40 cellular contexts compared by ENCODE assay signal in the genomic region with DNA sequence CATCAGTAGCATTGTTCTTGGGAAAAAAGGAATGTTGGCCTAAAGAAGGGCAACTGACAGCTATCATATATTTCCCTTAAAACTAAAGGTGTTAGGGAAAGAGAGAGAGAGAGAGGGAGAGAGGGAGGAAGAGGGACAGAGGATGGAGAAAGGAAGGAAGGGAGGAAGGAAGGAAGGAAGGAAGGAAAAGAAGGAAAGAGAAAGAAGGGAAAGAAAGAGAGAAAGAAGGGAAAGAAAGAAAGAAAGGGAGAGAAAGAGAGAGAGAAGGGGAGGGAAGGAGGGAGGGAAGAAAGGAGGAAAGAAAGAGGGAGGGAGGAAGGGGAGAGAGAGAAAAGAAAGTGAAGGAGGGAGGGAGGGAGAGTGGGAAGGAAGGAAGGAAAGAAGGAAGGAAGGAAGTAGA. TPM values are rescaled to one million over a fixed set of nuclear protein-coding genes. Genes with fewer than 3 reads are reported as not detected.
"Had no signal": no experiment of that assay in that cellular context is flagged by ENCODE, and none has a peak within 500 bp of the region (broad histone marks: within the 10 kb centered on the region; RNA-seq: fewer than 3 reads in every experiment).

No MANE protein-coding gene starts in this region.

- H3K36me3 Mint-ChIP-seq: activated naive CD4-positive, alpha-beta T cell treated with anti-CD3 and anti-CD28 coated beads, Interleukin-2, amount 10 ng/mL, durations not matched to agents 7 days and 5 days; activated naive CD4-positive, alpha-beta T cell treated with anti-CD3 and anti-CD28 coated beads, Interleukin-2, amount 50 U/mL, for 24 hours; activated naive CD4-positive, alpha-beta T cell treated with anti-CD3 and anti-CD28 coated beads, Interleukin-2, amount 50 U/mL, for 72 hours; activated naive CD8-positive, alpha-beta T cell; activated naive CD8-positive, alpha-beta T cell treated with anti-CD3 and anti-CD28 coated beads for 36 hours; activated naive CD8-positive, alpha-beta T cell treated with anti-CD3 and anti-CD28 coated beads, Interleukin-2, amount 10 ng/mL, durations not matched to agents 7 days and 5 days; brain had no signal

- H3K27ac Mint-ChIP-seq: activated naive CD4-positive, alpha-beta T cell treated with anti-CD3 and anti-CD28 coated beads for 36 hours; activated naive CD4-positive, alpha-beta T cell treated with anti-CD3 and anti-CD28 coated beads, Interleukin-2, amount 10 ng/mL, durations not matched to agents 7 days and 5 days; activated naive CD4-positive, alpha-beta T cell treated with anti-CD3 and anti-CD28 coated beads, Interleukin-2, amount 50 U/mL, for 24 hours; activated naive CD4-positive, alpha-beta T cell treated with anti-CD3 and anti-CD28 coated beads, Interleukin-2, amount 50 U/mL, for 72 hours; activated naive CD8-positive, alpha-beta T cell; activated naive CD8-positive, alpha-beta T cell treated with anti-CD3 and anti-CD28 coated beads for 36 hours; activated naive CD8-positive, alpha-beta T cell treated with anti-CD3 and anti-CD28 coated beads, Interleukin-2, amount 10 ng/mL, durations not matched to agents 7 days and 5 days; activated naive CD8-positive, alpha-beta T cell treated with anti-CD3 and anti-CD28 coated beads, Interleukin-2, amount 50 U/mL, for 24 hours; activated T-cell treated with anti-CD3 and anti-CD28 coated beads, Interleukin-2, amount 50 U/mL, for 24 hours; activated T-cell treated with anti-CD3 and anti-CD28 coated beads, Interleukin-2, amount 50 U/mL, for 72 hours; activated T-helper 1 cell treated with anti-CD3 and anti-CD28 coated beads, Interleukin-12 subunit alpha, Interleukin-12 subunit beta, Interleukin-2, Interleukin-4 antibody, amounts not matched to agents 30 ng/mL and 10 ng/mL and 1 ng/mL, durations not matched to agents 14 hours and 24 hours and 36 hours; activated T-helper 17 cell treated with anti-CD3 and anti-CD28 coated beads, Interleukin-2, amount 50 U/mL, for 72 hours; activated T-helper 2 cell treated with anti-CD3 and anti-CD28 coated beads, Interferon-gamma antibody, Interleukin-2, Interleukin-4, amounts not matched to agents 10 μg/mL and 5 μg/mL and 100 μg/mL, durations not matched to agents 14 hours and 24 hours and 36 hours; brain had no signal

- DNase-seq: activated effector memory CD4-positive, alpha-beta T cell treated with anti-CD3 and anti-CD28 coated beads, Interleukin-2, amount 50 U/mL, for 16 hours; activated effector memory CD4-positive, alpha-beta T cell treated with Interleukin-2 at 50 U/mL for 16 hours; activated gamma-delta T cell; activated gamma-delta T cell treated with Interleukin-2 at 50 U/mL for 16 hours; activated naive CD4-positive, alpha-beta T cell; activated naive CD4-positive, alpha-beta T cell treated with anti-CD3 and anti-CD28 coated beads for 36 hours; activated naive CD4-positive, alpha-beta T cell treated with anti-CD3 and anti-CD28 coated beads, Interleukin-2, amount 10 ng/mL, durations not matched to agents 7 days and 5 days; activated naive CD4-positive, alpha-beta T cell treated with anti-CD3 and anti-CD28 coated beads, Interleukin-2, amount 50 U/mL, for 16 hours; activated naive CD4-positive, alpha-beta T cell treated with Interleukin-2 at 50 U/mL for 16 hours; activated naive CD8-positive, alpha-beta T cell treated with anti-CD3 and anti-CD28 coated beads for 36 hours; activated naive CD8-positive, alpha-beta T cell treated with anti-CD3 and anti-CD28 coated beads, Interleukin-2, amount 10 ng/mL, durations not matched to agents 7 days and 5 days; activated naive CD8-positive, alpha-beta T cell treated with anti-CD3 and anti-CD28 coated beads, Interleukin-2, amount 50 U/mL, for 24 hours; activated T-cell treated with anti-CD3 and anti-CD28 coated beads, Interleukin-2, amount 50 U/mL, for 24 hours; activated T-cell treated with anti-CD3 and anti-CD28 coated beads, Interleukin-2, amount 50 U/mL, for 4 hours; activated T-cell treated with anti-CD3 and anti-CD28 coated beads, Interleukin-2, amount 50 U/mL, for 48 hours; activated T-cell treated with anti-CD3 and anti-CD28 coated beads, Interleukin-2, amount 50 U/mL, for 72 hours; adrenal gland; amniotic stem cell; amygdala; anterior cingulate cortex; aorta; body of pancreas; brain microvascular endothelial cell; caudate nucleus; central memory CD4-positive, alpha-beta T cell; cerebellar nuclear complex had no signal

- H3K9me3 Mint-ChIP-seq: activated naive CD4-positive, alpha-beta T cell treated with anti-CD3 and anti-CD28 coated beads for 36 hours; activated naive CD4-positive, alpha-beta T cell treated with anti-CD3 and anti-CD28 coated beads, Interleukin-2, amount 10 ng/mL, durations not matched to agents 7 days and 5 days; activated naive CD4-positive, alpha-beta T cell treated with anti-CD3 and anti-CD28 coated beads, Interleukin-2, amount 50 U/mL, for 24 hours; activated naive CD4-positive, alpha-beta T cell treated with anti-CD3 and anti-CD28 coated beads, Interleukin-2, amount 50 U/mL, for 72 hours; activated naive CD8-positive, alpha-beta T cell treated with anti-CD3 and anti-CD28 coated beads for 36 hours; activated naive CD8-positive, alpha-beta T cell treated with anti-CD3 and anti-CD28 coated beads, Interleukin-2, amount 10 ng/mL, durations not matched to agents 7 days and 5 days; activated naive CD8-positive, alpha-beta T cell treated with anti-CD3 and anti-CD28 coated beads, Interleukin-2, amount 50 U/mL, for 24 hours; activated T-cell treated with anti-CD3 and anti-CD28 coated beads, Interleukin-2, amount 50 U/mL, for 24 hours; activated T-cell treated with anti-CD3 and anti-CD28 coated beads, Interleukin-2, amount 50 U/mL, for 4 hours; activated T-cell treated with anti-CD3 and anti-CD28 coated beads, Interleukin-2, amount 50 U/mL, for 72 hours; activated T-helper 1 cell treated with anti-CD3 and anti-CD28 coated beads, Interleukin-12 subunit alpha, Interleukin-12 subunit beta, Interleukin-2, Interleukin-4 antibody, amounts not matched to agents 30 ng/mL and 10 ng/mL and 1 ng/mL, durations not matched to agents 14 hours and 24 hours and 36 hours; activated T-helper 17 cell treated with anti-CD3 and anti-CD28 coated beads, Interleukin-2, amount 50 U/mL, for 72 hours; activated T-helper 2 cell treated with anti-CD3 and anti-CD28 coated beads, Interferon-gamma antibody, Interleukin-2, Interleukin-4, amounts not matched to agents 10 μg/mL and 5 μg/mL and 100 μg/mL, durations not matched to agents 14 hours and 24 hours and 36 hours; brain; central memory CD8-positive, alpha-beta T cell had no signal

- H3K9me3 ChIP-seq: adrenal gland, ascending aorta, body of pancreas, breast epithelium had no signal

- H3K4me1 ChIP-seq: adrenal gland, ascending aorta, body of pancreas, breast epithelium had no signal

- H3K4me3 ChIP-seq: adrenal gland, ascending aorta, body of pancreas, breast epithelium, cardiac muscle cell had no signal

- H3K27me3 ChIP-seq: adrenal gland, ascending aorta, body of pancreas, brain microvascular endothelial cell, breast epithelium, cardiac muscle cell had no signal

- H3K4me3 Mint-ChIP-seq: activated naive CD4-positive, alpha-beta T cell treated with anti-CD3 and anti-CD28 coated beads for 36 hours; activated naive CD4-positive, alpha-beta T cell treated with anti-CD3 and anti-CD28 coated beads, Interleukin-2, amount 10 ng/mL, durations not matched to agents 7 days and 5 days; activated naive CD4-positive, alpha-beta T cell treated with anti-CD3 and anti-CD28 coated beads, Interleukin-2, amount 50 U/mL, for 24 hours; activated naive CD8-positive, alpha-beta T cell; activated naive CD8-positive, alpha-beta T cell treated with anti-CD3 and anti-CD28 coated beads for 36 hours; activated naive CD8-positive, alpha-beta T cell treated with anti-CD3 and anti-CD28 coated beads, Interleukin-2, amount 10 ng/mL, durations not matched to agents 7 days and 5 days; activated naive CD8-positive, alpha-beta T cell treated with anti-CD3 and anti-CD28 coated beads, Interleukin-2, amount 50 U/mL, for 24 hours; activated T-cell treated with anti-CD3 and anti-CD28 coated beads, Interleukin-2, amount 50 U/mL, for 24 hours; activated T-cell treated with anti-CD3 and anti-CD28 coated beads, Interleukin-2, amount 50 U/mL, for 4 hours; activated T-cell treated with anti-CD3 and anti-CD28 coated beads, Interleukin-2, amount 50 U/mL, for 72 hours; activated T-helper 1 cell treated with anti-CD3 and anti-CD28 coated beads, Interleukin-12 subunit alpha, Interleukin-12 subunit beta, Interleukin-2, Interleukin-4 antibody, amounts not matched to agents 30 ng/mL and 10 ng/mL and 1 ng/mL, durations not matched to agents 14 hours and 24 hours and 36 hours; activated T-helper 17 cell treated with anti-CD3 and anti-CD28 coated beads, Interleukin-2, amount 50 U/mL, for 72 hours; brain; central memory CD8-positive, alpha-beta T cell had no signal

- H3K27ac ChIP-seq: adrenal gland, ascending aorta, body of pancreas, brain microvascular endothelial cell, breast epithelium, cardiac muscle cell had no signal

- ATAC-seq: activated naive CD4-positive, alpha-beta T cell treated with anti-CD3 and anti-CD28 coated beads, Interleukin-2, amount 50 U/mL, for 72 hours; activated naive CD8-positive, alpha-beta T cell treated with anti-CD3 and anti-CD28 coated beads, Interleukin-2, amount 50 U/mL, for 24 hours; activated T-cell treated with anti-CD3 and anti-CD28 coated beads, Interleukin-2, amount 50 U/mL, for 4 hours; activated T-cell treated with anti-CD3 and anti-CD28 coated beads, Interleukin-2, amount 50 U/mL, for 72 hours; activated T-helper 17 cell treated with anti-CD3 and anti-CD28 coated beads, Interleukin-2, amount 50 U/mL, for 72 hours; body of pancreas had no signal

- FAIRE-seq: astrocyte, colon had no signal

- H3K4me1 Mint-ChIP-seq: activated naive CD4-positive, alpha-beta T cell treated with anti-CD3 and anti-CD28 coated beads, Interleukin-2, amount 10 ng/mL, durations not matched to agents 7 days and 5 days; activated naive CD4-positive, alpha-beta T cell treated with anti-CD3 and anti-CD28 coated beads, Interleukin-2, amount 50 U/mL, for 24 hours; activated naive CD8-positive, alpha-beta T cell treated with anti-CD3 and anti-CD28 coated beads for 36 hours; activated naive CD8-positive, alpha-beta T cell treated with anti-CD3 and anti-CD28 coated beads, Interleukin-2, amount 10 ng/mL, durations not matched to agents 7 days and 5 days; activated naive CD8-positive, alpha-beta T cell treated with anti-CD3 and anti-CD28 coated beads, Interleukin-2, amount 50 U/mL, for 24 hours; activated T-helper 17 cell treated with anti-CD3 and anti-CD28 coated beads, Interleukin-2, amount 50 U/mL, for 72 hours; brain; central memory CD8-positive, alpha-beta T cell had no signal

- H3K36me3 ChIP-seq: adrenal gland, ascending aorta, brain microvascular endothelial cell, breast epithelium, cardiac muscle cell had no signal

RNA-seq across cellular contexts. Expression of a gene that starts 37.7 kb away (rescaled TPM):
- total RNA-seq: activated naive CD4-positive, alpha-beta T cell treated with anti-CD3 and anti-CD28 coated beads for 36 hours; activated naive CD4-positive, alpha-beta T cell treated with anti-CD3 and anti-CD28 coated beads, Interleukin-2, amount 50 U/mL, for 72 hours; activated naive CD8-positive, alpha-beta T cell treated with anti-CD3 and anti-CD28 coated beads for 36 hours; activated naive CD8-positive, alpha-beta T cell treated with anti-CD3 and anti-CD28 coated beads, Interleukin-2, amount 10 ng/mL, durations not matched to agents 7 days and 5 days; activated T-cell treated with anti-CD3 and anti-CD28 coated beads, Interleukin-2, amount 50 U/mL, for 72 hours; activated T-helper 1 cell treated with anti-CD3 and anti-CD28 coated beads, Interleukin-12 subunit alpha, Interleukin-12 subunit beta, Interleukin-2, Interleukin-4 antibody, amounts not matched to agents 30 ng/mL and 10 ng/mL and 1 ng/mL, durations not matched to agents 14 hours and 24 hours and 36 hours; activated T-helper 17 cell treated with anti-CD3 and anti-CD28 coated beads, Interleukin-2, amount 50 U/mL, for 72 hours; activated T-helper 2 cell treated with anti-CD3 and anti-CD28 coated beads, Interferon-gamma antibody, Interleukin-2, Interleukin-4, amounts not matched to agents 10 μg/mL and 5 μg/mL and 100 μg/mL, durations not matched to agents 14 hours and 24 hours and 36 hours; bronchial epithelial cell had no signal
- polyA plus RNA-seq: cardiac muscle cell had no signal
